ENCODE assay signal across 15 cellular contexts in the genomic region with DNA sequence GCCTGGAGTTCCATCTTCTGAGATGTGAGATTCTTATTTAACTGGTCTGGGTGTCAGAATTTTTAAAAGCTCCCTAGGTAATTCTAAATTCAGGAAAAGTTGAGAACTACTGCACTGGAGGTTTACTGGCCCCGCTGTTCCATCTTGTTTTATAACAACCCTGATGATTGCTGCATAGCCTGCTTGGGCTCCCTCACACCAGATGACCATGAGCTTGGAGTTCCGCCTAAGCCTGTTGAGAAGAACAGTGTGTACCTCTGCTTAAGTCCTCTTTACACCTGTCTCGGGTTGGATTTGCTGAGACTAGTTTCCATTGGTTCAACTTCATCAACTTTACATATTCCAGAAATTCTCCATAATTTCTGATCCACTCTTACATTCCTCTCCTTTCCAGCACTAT.
DNase-seq lines count a peak whose midpoint lies in the region; ATAC-seq, FAIRE-seq and TF ChIP-seq lines count a peak whose summit lies in the region.
"Had no signal": no experiment of that assay in that cellular context is flagged by ENCODE, and none has a peak within 500 bp of the region (broad histone marks: within the 10 kb centered on the region; RNA-seq: fewer than 3 reads in every experiment).

No MANE protein-coding gene starts in this region.

- peaks cover 72% of the 10 kb centered on the region for H3K4me1 Mint-ChIP-seq in stimulated activated naive CD8-positive, alpha-beta T cell treated with anti-CD3 and anti-CD28 coated beads, Interleukin-15, Interleukin-2, amounts not matched to agents 100 ng/mL and 50 ng/mL, for 24 hours (ENCODE audit: low read depth)
- H3K4me1 Mint-ChIP-seq in natural killer cell: peaks cover 10 to 15% of the 10 kb centered on the region in 2 donors
- H3K4me1 Mint-ChIP-seq in MCF 10A (ENCODE audit: insufficient read depth, unreplicated experiment): peaks cover 45% of the 10 kb centered on the region

- H3K79me2 ChIP-seq in GM12878 (ENCODE audit: control insufficient read depth, insufficient read depth, low read length): no peaks in the 10 kb centered on the region

- BruUV-seq in GM12878 (replicated peaks; lab: Mats Ljungman, UMichigan) (TSS peak; percentile 42), MCF 10A (replicated peaks; lab: Mats Ljungman, UMichigan) (no TSS peak)

- intact Hi-C loops in GM12878 (cut with micrococcal nuclease; ENCODE audit: unreplicated experiment) (no loop called here), natural killer cell (cut with micrococcal nuclease) (no loop called here), vagina (cut with DNase I) (no loop called here), MCF 10A (cut with micrococcal nuclease) (no loop called here)

- POLR2A ChIA-PET in GM12878 (lab: Charles Lee): interaction anchor here (0.6 to 0.7 kb wide), 3 partner anchors 9 to 245 kb away, joined by 4 to 5 read pairs (median 4); no protein-coding TSS in a partner anchor
- POLR2A ChIA-PET in MCF 10A (lab: Yijun Ruan, JAX): interaction anchor here (0.8 to 3.0 kb wide), 9 partner anchors 9 to 121 kb away, joined by 3 to 20 read pairs (median 3); no protein-coding TSS in a partner anchor

- SMC1A ChIA-PET in GM12878 (lab: Charles Lee; ENCODE audit: uncharacterized antibody, unreplicated experiment): interaction anchor here (0.7 to 3.1 kb wide), 6 partner anchors 11 to 126 kb away, joined by 3 to 12 read pairs (median 4); partner anchors contain the start of gene ARMC12

- peak; percentile 49 for FAIRE-seq in GM12878 (lab: Jason Lieb, UNC)

- no peak for DNase-seq in stimulated activated naive CD8-positive, alpha-beta T cell treated with anti-CD3 and anti-CD28 coated beads, Interleukin-15, Interleukin-2, amounts not matched to agents 100 U/mL and 50 U/mL, for 24 hours
- DNase-seq in GM12878 (ENCODE audit: low read depth, low spot score): no peak
- no peak for DNase-seq in natural killer cell
- no peak for DNase-seq in vagina (ENCODE audit: extremely low spot score in 2 of 2)
- no peak for DNase-seq in iPS-NIHi11 (ENCODE audit: low spot score)
- no peak for DNase-seq in MCF 10A (ENCODE audit: unreplicated experiment)
- no peak for DNase-seq in NCI-H510A treated with DMSO at 0.1 percent for 48 hours (lab: John Stamatoyannopoulos, UW)
- DNase-seq: activated effector memory CD4-positive, alpha-beta T cell treated with anti-CD3 and anti-CD28 coated beads, Interleukin-2, amount 50 U/mL, for 16 hours; colonic mucosa; NCI-H1436; NCI-H69 had no signal

- H3K27me3 ChIP-seq in GM12878 (replicated peaks in 1 of 2; ENCODE audit: control insufficient read depth in 2 of 2, insufficient read depth in 2 of 2, low read length in 1 of 2): no peaks in the 10 kb centered on the region
- no peaks in the 10 kb centered on the region for H3K27me3 ChIP-seq in vagina
- H3K27me3 ChIP-seq: colonic mucosa, neutrophil had no signal

- H3K9me3 ChIP-seq in GM12878 (replicated peaks; ENCODE audit: control insufficient read depth, insufficient read depth, low read length): no peaks in the 10 kb centered on the region; the same call in 2 of the 3 replicates
- H3K9me3 ChIP-seq in vagina: no peaks in the 10 kb centered on the region
- H3K9me3 ChIP-seq: colonic mucosa, neutrophil had no signal

- H3K4me3 ChIP-seq in GM12878: no peak overlapping the region
- no peak overlapping the region for H3K4me3 ChIP-seq in vagina
- H3K4me3 ChIP-seq: colonic mucosa had no signal

- TF ChIP-seq CTCF in GM12878 (IDR thresholded peaks at IDR 0.05 in 2 of 3, conservative IDR thresholded peaks at IDR 0.05 in 1 of 3; ENCODE audit: control insufficient read depth in 2 of 3, extremely low read depth in 1 of 3, insufficient read depth in 1 of 3, low read depth in 3 of 3, low read length in 3 of 3) (no peak), natural killer cell (IDR thresholded peaks at IDR 0.05) (no peak), vagina (IDR thresholded peaks at IDR 0.05) (no peak), MCF 10A (IDR thresholded peaks at IDR 0.05; ENCODE audit: unreplicated experiment) (no peak)

- CTCF ChIA-PET in GM12878 (lab: Yijun Ruan, JAX): interaction anchor here (1.2 to 2.8 kb wide), 3 partner anchors 8 to 126 kb away, joined by 3 to 10 read pairs (median 3); partner anchors contain the start of gene ARMC12
- CTCF ChIA-PET in MCF 10A (lab: Yijun Ruan, JAX): interaction anchor here (1.0 to 2.1 kb wide), 2 partner anchors 12 to 126 kb away, joined by 3 to 8 read pairs; partner anchors contain the start of gene ARMC12

- H3K9ac ChIP-seq in GM12878 (ENCODE audit: control insufficient read depth, insufficient read depth, low read length): no peak overlapping the region

- 98% methylated on average over 3 of the region's 3 CpGs for WGBS in GM12878 (ENCODE audit: insufficient coverage, insufficient replicate concordance, low lambda C conversion rate, missing lambda C conversion rate)

- H3K4me1 ChIP-seq in GM12878 (ENCODE audit: control insufficient read depth, insufficient read depth, low read length) (0 out of 2 replicates have a peak, but pooled peaks cover 5% of the 10 kb centered on the region), vagina (peaks cover 2% of the 10 kb centered on the region)
- H3K4me1 ChIP-seq: colonic mucosa had no signal

- RAD21 ChIA-PET in GM12878 (lab: Charles Lee; ENCODE audit: unreplicated experiment): no interaction called here

- TF ChIP-seq POLR2A in GM12878 (IDR thresholded peaks at IDR 0.05; ENCODE audit: low read depth, low read length) (no peak), vagina (IDR thresholded peaks at IDR 0.05) (no peak)

- no peak overlapping the region for H2AFZ ChIP-seq in GM12878 (ENCODE audit: control insufficient read depth, low read depth, low read length)

- no peak for ATAC-seq in stimulated activated naive CD8-positive, alpha-beta T cell treated with anti-CD3 and anti-CD28 coated beads, Interleukin-15, Interleukin-2, amounts not matched to agents 100 U/mL and 50 U/mL, for 24 hours
- no peak for ATAC-seq in GM12878
- no peak for ATAC-seq in natural killer cell

- peaks cover 2 to 3% of the 10 kb centered on the region in 2 experiments; a peak in 3 of 4 replicates for H3K36me3 ChIP-seq in GM12878 (ENCODE audit: control insufficient read depth in 2 of 2, insufficient read depth in 2 of 2, low read length in 1 of 2)
- peaks cover 0 to 68% of the 10 kb centered on the region in 2 donors for H3K36me3 ChIP-seq in vagina
- H3K36me3 ChIP-seq: colonic mucosa, neutrophil had no signal

- no peak overlapping the region for H3K4me2 ChIP-seq in GM12878 (ENCODE audit: control insufficient read depth, insufficient read depth)

- peak overlapping the region; percentile 23 for H3K4me3 Mint-ChIP-seq in stimulated activated naive CD8-positive, alpha-beta T cell treated with anti-CD3 and anti-CD28 coated beads, Interleukin-15, Interleukin-2, amounts not matched to agents 100 ng/mL and 50 ng/mL, for 24 hours
- H3K4me3 Mint-ChIP-seq in natural killer cell (no peak overlapping the region), MCF 10A (ENCODE audit: unreplicated experiment) (no peak overlapping the region)
- H3K4me3 Mint-ChIP-seq: HFFc6 had no signal

- no peaks in the 10 kb centered on the region for H3K27me3 Mint-ChIP-seq in stimulated activated naive CD8-positive, alpha-beta T cell treated with anti-CD3 and anti-CD28 coated beads, Interleukin-15, Interleukin-2, amounts not matched to agents 100 ng/mL and 50 ng/mL, for 24 hours
- H3K27me3 Mint-ChIP-seq in natural killer cell (ENCODE audit: low read depth in 2 of 2) (no peaks in the 10 kb centered on the region), MCF 10A (ENCODE audit: insufficient read depth, unreplicated experiment) (no peaks in the 10 kb centered on the region)

- H3K36me3 Mint-ChIP-seq in stimulated activated naive CD8-positive, alpha-beta T cell treated with anti-CD3 and anti-CD28 coated beads, Interleukin-15, Interleukin-2, amounts not matched to agents 100 ng/mL and 50 ng/mL, for 24 hours (ENCODE audit: low read depth): peaks cover 73% of the 10 kb centered on the region
- H3K36me3 Mint-ChIP-seq in natural killer cell (no peaks in the 10 kb centered on the region), MCF 10A (ENCODE audit: insufficient read depth, unreplicated experiment) (peaks cover 100% of the 10 kb centered on the region)

- peaks cover 10% of the 10 kb centered on the region for H3K9me3 Mint-ChIP-seq in stimulated activated naive CD8-positive, alpha-beta T cell treated with anti-CD3 and anti-CD28 coated beads, Interleukin-15, Interleukin-2, amounts not matched to agents 100 ng/mL and 50 ng/mL, for 24 hours
- H3K9me3 Mint-ChIP-seq in natural killer cell (no peaks in the 10 kb centered on the region), MCF 10A (ENCODE audit: unreplicated experiment) (no peaks in the 10 kb centered on the region)
- H3K9me3 Mint-ChIP-seq: HFFc6 had no signal

- no peak for TF ChIP-seq EP300 in GM12878 (IDR thresholded peaks at IDR 0.05; ENCODE audit: borderline replicate concordance in 1 of 2, control insufficient read depth in 1 of 2, low read depth in 2 of 2, low read length in 2 of 2)

- no peaks in the 10 kb centered on the region for H4K20me1 ChIP-seq in GM12878 (ENCODE audit: control insufficient read depth, insufficient read depth)

- H3K27ac ChIP-seq in GM12878 (ENCODE audit: control insufficient read depth, insufficient read depth) (no peak overlapping the region), vagina (peak overlapping the region; percentile 42)
- H3K27ac ChIP-seq: colonic mucosa, neutrophil, VCaP had no signal

- no peak for TF ChIP-seq RAD21 in GM12878 (IDR thresholded peaks at IDR 0.05; ENCODE audit: insufficient read depth, low read depth, low read length)

- peak overlapping the region; percentile 1 for H3K27ac Mint-ChIP-seq in stimulated activated naive CD8-positive, alpha-beta T cell treated with anti-CD3 and anti-CD28 coated beads, Interleukin-15, Interleukin-2, amounts not matched to agents 100 ng/mL and 50 ng/mL, for 24 hours
- H3K27ac Mint-ChIP-seq in natural killer cell (peak overlapping the region; percentile 4 to 49), MCF 10A (ENCODE audit: low read depth, unreplicated experiment) (no peak overlapping the region)
- H3K27ac Mint-ChIP-seq: HFFc6 had no signal

- in situ Hi-C loops in GM12878 (cut with MboI): no loop called here

TF ChIP-seq in GM12878, 131 proteins besides CTCF, POLR2A, EP300 and RAD21:
- TF ChIP-seq TBL1XR1 (IDR thresholded peaks at IDR 0.05; ENCODE audit: low read depth, low read length) (no peak), BMI1 (IDR thresholded peaks at IDR 0.05; ENCODE audit: borderline replicate concordance) (no peak), BHLHE40 (IDR thresholded peaks at IDR 0.05; ENCODE audit: borderline replicate concordance in 1 of 2, low read depth in 2 of 2, low read length in 1 of 2) (no peak)
